ENCODE assay signal across 12 cellular contexts in the genomic region with DNA sequence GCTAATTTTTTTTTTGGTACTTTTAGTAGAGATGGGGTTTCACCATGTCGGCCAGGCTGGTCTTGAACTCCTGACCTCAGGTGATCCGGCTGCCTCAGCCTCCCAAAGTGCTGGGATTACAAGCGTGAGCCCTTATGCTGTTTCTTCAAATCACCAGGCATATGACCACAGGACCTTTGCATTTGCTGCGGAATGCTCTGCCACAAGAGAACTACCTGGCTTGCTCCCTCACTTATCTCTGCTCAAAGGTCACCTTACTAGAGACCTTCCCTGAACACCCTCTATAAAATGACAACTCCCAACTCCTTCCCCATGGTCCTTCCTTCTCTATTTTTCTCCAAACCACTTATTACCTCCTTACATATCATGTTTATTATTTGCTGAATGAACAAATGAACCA. TPM values are rescaled to one million over a fixed set of nuclear protein-coding genes. Genes with fewer than 3 reads are reported as not detected.
A peak's percentile ranks its signal among the peaks of the same experiment; 100 is the strongest.
DNase-seq lines count a peak whose midpoint lies in the region; ATAC-seq, FAIRE-seq and TF ChIP-seq lines count a peak whose summit lies in the region.
"Had no signal": no experiment of that assay in that cellular context is flagged by ENCODE, and none has a peak within 500 bp of the region (broad histone marks: within the 10 kb centered on the region; RNA-seq: fewer than 3 reads in every experiment).

No MANE protein-coding gene starts in this region.

- CTCF ChIA-PET in activated CD8-positive, alpha-beta memory T cell treated with anti-CD3 and anti-CD28 coated beads, Interleukin-2, amount 10 ng/mL, durations not matched to agents 7 days and 5 days (lab: Charles Lee): interaction anchor here (1.2 kb wide), 1 partner anchor 68 kb away, joined by 6 read pairs; the partner anchor contains the start of gene PKN3

- ATAC-seq in activated CD8-positive, alpha-beta memory T cell treated with anti-CD3 and anti-CD28 coated beads, Interleukin-2, amount 10 ng/mL, durations not matched to agents 7 days and 5 days: no peak
- no peak for ATAC-seq in activated T-helper 17 cell treated with anti-CD3 and anti-CD28 coated beads, Interleukin-2, amount 50 U/mL, for 72 hours (replicated peaks)
- ATAC-seq in stimulated activated naive CD8-positive, alpha-beta T cell treated with anti-CD3 and anti-CD28 coated beads, Interleukin-15, amount 100 ng/mL, for 72 hours: no peak
- ATAC-seq in GM19397 (IDR thresholded peaks at IDR 0.05; ENCODE audit: unreplicated experiment): no peak

- intact Hi-C loops in kidney (cut with DNase I): no loop called here

- H3K4me3 ChIP-seq in kidney (ENCODE audit: low read length in 2 of 2): peak overlapping the region; percentile 92 to 95

- peaks cover 3% of the 10 kb centered on the region for H3K9me3 Mint-ChIP-seq in activated CD8-positive, alpha-beta memory T cell treated with anti-CD3 and anti-CD28 coated beads, Interleukin-2, amount 10 ng/mL, durations not matched to agents 7 days and 5 days (ENCODE audit: low read depth)
- H3K9me3 Mint-ChIP-seq in activated T-helper 17 cell treated with anti-CD3 and anti-CD28 coated beads, Interleukin-2, amount 50 U/mL, for 72 hours: no peaks in the 10 kb centered on the region
- peaks cover 0 to 9% of the 10 kb centered on the region in 2 donors for H3K9me3 Mint-ChIP-seq in stimulated activated naive CD8-positive, alpha-beta T cell treated with anti-CD3 and anti-CD28 coated beads, Interleukin-15, amount 100 ng/mL, for 72 hours

- H3K27ac ChIP-seq in kidney (ENCODE audit: low read depth in 2 of 2, low read length in 2 of 2): no peak overlapping the region
- H3K27ac ChIP-seq: SJSA1 had no signal

- no peak for TF ChIP-seq CTCF in kidney (IDR thresholded peaks at IDR 0.05; ENCODE audit: borderline replicate concordance, extremely low read depth, insufficient read depth)

- DNase-seq in activated CD8-positive, alpha-beta memory T cell treated with anti-CD3 and anti-CD28 coated beads, Interleukin-2, amount 10 ng/mL, durations not matched to agents 7 days and 5 days: no peak
- no peak for DNase-seq in activated CD8-positive, alpha-beta memory T cell treated with anti-CD3 and anti-CD28 coated beads, Interleukin-2, amount 50 U/mL, for 48 hours
- DNase-seq in kidney (no peak), anterior cingulate cortex (lab: John Stamatoyannopoulos, UW) (no peak)
- DNase-seq in stimulated activated naive CD8-positive, alpha-beta T cell treated with anti-CD3 and anti-CD28 coated beads, Interleukin-15, amount 100 ng/mL, for 72 hours: no peak
- DNase-seq in stimulated activated CD4-positive, alpha-beta T cell treated with anti-CD3 and anti-CD28 coated beads, Interleukin-12 subunit alpha, Interleukin-12 subunit beta, amount 100 ng/mL, for 4 hours: no peak
- DNase-seq: NCI-H1092; stimulated activated CD4-positive, alpha-beta T cell treated with anti-CD3 and anti-CD28 coated beads, Interleukin-4, amount 100 ng/mL, for 4 hours had no signal

- H3K27ac Mint-ChIP-seq in activated CD8-positive, alpha-beta memory T cell treated with anti-CD3 and anti-CD28 coated beads, Interleukin-2, amount 10 ng/mL, durations not matched to agents 7 days and 5 days: peak overlapping the region; percentile 96
- peak overlapping the region; percentile 96 for H3K27ac Mint-ChIP-seq in activated T-helper 17 cell treated with anti-CD3 and anti-CD28 coated beads, Interleukin-2, amount 50 U/mL, for 72 hours
- H3K27ac Mint-ChIP-seq in stimulated activated naive CD8-positive, alpha-beta T cell treated with anti-CD3 and anti-CD28 coated beads, Interleukin-15, amount 100 ng/mL, for 72 hours: peak overlapping the region in 1 of 2 donors; percentile 99

- peaks cover 5 to 11% of the 10 kb centered on the region in 2 donors for H3K36me3 ChIP-seq in kidney (ENCODE audit: control insufficient read depth in 1 of 2, insufficient read depth in 2 of 2, low read length in 2 of 2)

- FAIRE-seq in kidney (lab: Jason Lieb, UNC): no peak
- FAIRE-seq: islet of Langerhans had no signal

- H3K4me1 Mint-ChIP-seq in activated CD8-positive, alpha-beta memory T cell treated with anti-CD3 and anti-CD28 coated beads, Interleukin-2, amount 10 ng/mL, durations not matched to agents 7 days and 5 days: peaks cover 19% of the 10 kb centered on the region
- peaks cover 24% of the 10 kb centered on the region for H3K4me1 Mint-ChIP-seq in activated T-helper 17 cell treated with anti-CD3 and anti-CD28 coated beads, Interleukin-2, amount 50 U/mL, for 72 hours
- peaks cover 28% of the 10 kb centered on the region for H3K4me1 Mint-ChIP-seq in stimulated activated naive CD8-positive, alpha-beta T cell treated with anti-CD3 and anti-CD28 coated beads, Interleukin-15, amount 100 ng/mL, for 72 hours

- no peaks in the 10 kb centered on the region for H3K9me3 ChIP-seq in kidney (ENCODE audit: control insufficient read depth in 1 of 2, low read length in 2 of 2)
- H3K9me3 ChIP-seq: SJSA1 had no signal

- peaks cover 2% of the 10 kb centered on the region for H3K36me3 Mint-ChIP-seq in activated CD8-positive, alpha-beta memory T cell treated with anti-CD3 and anti-CD28 coated beads, Interleukin-2, amount 10 ng/mL, durations not matched to agents 7 days and 5 days
- peaks cover 6% of the 10 kb centered on the region for H3K36me3 Mint-ChIP-seq in activated T-helper 17 cell treated with anti-CD3 and anti-CD28 coated beads, Interleukin-2, amount 50 U/mL, for 72 hours (ENCODE audit: low read depth)

- H3K27me3 Mint-ChIP-seq in activated CD8-positive, alpha-beta memory T cell treated with anti-CD3 and anti-CD28 coated beads, Interleukin-2, amount 10 ng/mL, durations not matched to agents 7 days and 5 days: no peaks in the 10 kb centered on the region
- no peaks in the 10 kb centered on the region for H3K27me3 Mint-ChIP-seq in activated T-helper 17 cell treated with anti-CD3 and anti-CD28 coated beads, Interleukin-2, amount 50 U/mL, for 72 hours
- no peaks in the 10 kb centered on the region for H3K27me3 Mint-ChIP-seq in stimulated activated naive CD8-positive, alpha-beta T cell treated with anti-CD3 and anti-CD28 coated beads, Interleukin-15, amount 100 ng/mL, for 72 hours

- H3K4me3 Mint-ChIP-seq in activated CD8-positive, alpha-beta memory T cell treated with anti-CD3 and anti-CD28 coated beads, Interleukin-2, amount 10 ng/mL, durations not matched to agents 7 days and 5 days: peak overlapping the region; percentile 95
- H3K4me3 Mint-ChIP-seq in activated T-helper 17 cell treated with anti-CD3 and anti-CD28 coated beads, Interleukin-2, amount 50 U/mL, for 72 hours: peak overlapping the region; percentile 98
- H3K4me3 Mint-ChIP-seq in stimulated activated naive CD8-positive, alpha-beta T cell treated with anti-CD3 and anti-CD28 coated beads, Interleukin-15, amount 100 ng/mL, for 72 hours: peak overlapping the region; percentile 96 to 98

- H3K4me1 ChIP-seq in kidney (ENCODE audit: control insufficient read depth in 1 of 2, insufficient read depth in 1 of 2, low read depth in 1 of 2, low read length in 2 of 2): peaks cover 0 to 15% of the 10 kb centered on the region in 2 donors

- H3K9ac ChIP-seq in kidney (ENCODE audit: low read length in 2 of 2): peak overlapping the region in 1 of 2 donors; percentile 82

RNA-seq across cellular contexts. Expression of gene ZER1, which starts 1.4 kb away (rescaled TPM):
- 10 to 100 TPM; 17.7 to 18.2 TPM for total RNA-seq in activated CD8-positive, alpha-beta memory T cell treated with anti-CD3 and anti-CD28 coated beads, Interleukin-2, amount 10 ng/mL, durations not matched to agents 7 days and 5 days
- total RNA-seq in activated T-helper 17 cell treated with anti-CD3 and anti-CD28 coated beads, Interleukin-2, amount 50 U/mL, for 72 hours: 10 to 100 TPM; 16.0 to 28.5 TPM
- total RNA-seq in kidney: 43.2 TPM
- 31.1 TPM for polyA plus RNA-seq in kidney (ENCODE audit: insufficient read depth, low read depth, low replicate concordance)

RNA-seq across cellular contexts. Expression of gene TBC1D13, which starts 16.8 kb away (rescaled TPM):
- 10 to 100 TPM; 21.5 to 22.2 TPM for total RNA-seq in activated CD8-positive, alpha-beta memory T cell treated with anti-CD3 and anti-CD28 coated beads, Interleukin-2, amount 10 ng/mL, durations not matched to agents 7 days and 5 days
- total RNA-seq in activated T-helper 17 cell treated with anti-CD3 and anti-CD28 coated beads, Interleukin-2, amount 50 U/mL, for 72 hours: 10 to 100 TPM; 18.7 to 24.2 TPM
- 29.0 TPM for total RNA-seq in kidney
- polyA plus RNA-seq in kidney (ENCODE audit: insufficient read depth, low read depth, low replicate concordance): 38.5 TPM

RNA-seq across cellular contexts. Expression of gene ZDHHC12, which starts 46.4 kb away (rescaled TPM):
- 10 to 100 TPM; 67.8 to 90.0 TPM for total RNA-seq in activated CD8-positive, alpha-beta memory T cell treated with anti-CD3 and anti-CD28 coated beads, Interleukin-2, amount 10 ng/mL, durations not matched to agents 7 days and 5 days
- total RNA-seq in activated T-helper 17 cell treated with anti-CD3 and anti-CD28 coated beads, Interleukin-2, amount 50 U/mL, for 72 hours: 10 to 100 TPM; 44.8 to 60.9 TPM
- total RNA-seq in kidney: 39.9 TPM
- polyA plus RNA-seq in kidney (ENCODE audit: insufficient read depth, low read depth, low replicate concordance): 54.7 TPM

RNA-seq across cellular contexts. Expression of gene ENDOG, which starts 48.0 kb away (rescaled TPM):
- total RNA-seq in activated CD8-positive, alpha-beta memory T cell treated with anti-CD3 and anti-CD28 coated beads, Interleukin-2, amount 10 ng/mL, durations not matched to agents 7 days and 5 days: 10 to 100 TPM; 19.0 to 22.3 TPM
- 10 to 100 TPM in 1 of 2 donors, 1 to 10 TPM in 1; 6.3 to 15.6 TPM for total RNA-seq in activated T-helper 17 cell treated with anti-CD3 and anti-CD28 coated beads, Interleukin-2, amount 50 U/mL, for 72 hours
- total RNA-seq in kidney: 20.6 TPM
- polyA plus RNA-seq in kidney (ENCODE audit: insufficient read depth, low read depth, low replicate concordance): 59.9 TPM

RNA-seq across cellular contexts. Expression of gene SPOUT1, which starts 59.3 kb away (rescaled TPM):
- total RNA-seq in activated CD8-positive, alpha-beta memory T cell treated with anti-CD3 and anti-CD28 coated beads, Interleukin-2, amount 10 ng/mL, durations not matched to agents 7 days and 5 days: 100 to 1,000 TPM in 1 of 2 experiments, 10 to 100 TPM in 1; 83.3 to 104 TPM
- 10 to 100 TPM; 51.4 to 80.8 TPM for total RNA-seq in activated T-helper 17 cell treated with anti-CD3 and anti-CD28 coated beads, Interleukin-2, amount 50 U/mL, for 72 hours
- total RNA-seq in kidney: 42.0 TPM
- polyA plus RNA-seq in kidney (ENCODE audit: insufficient read depth, low read depth, low replicate concordance): 56.8 TPM
